ENCODE assay signal across 12 cellular contexts in genomic region chr20:56504373-56505005, GRCh38. TPM values are rescaled to one million over a fixed set of nuclear protein-coding genes. Genes with fewer than 3 reads are reported as not detected.
DNase-seq lines count a peak whose midpoint lies in the region; ATAC-seq and TF ChIP-seq lines count a peak whose summit lies in the region.
"Had no signal": no experiment of that assay in that cellular context is flagged by ENCODE, and none has a peak within 500 bp of the region (broad histone marks: within the 10 kb centered on the region; RNA-seq: fewer than 3 reads in every experiment).

No MANE protein-coding gene starts in this region.

- H3K36me3 ChIP-seq in BE2C (0 out of 2 replicates have a peak, but pooled peaks cover 4% of the 10 kb centered on the region), GM23338 (ENCODE audit: insufficient read depth) (no peaks in the 10 kb centered on the region)
- H3K36me3 ChIP-seq: adrenal gland had no signal

- peak overlapping the region; percentile 61; the same call in 1 of the 2 replicates for H3K27ac Mint-ChIP-seq in GM23338
- H3K27ac Mint-ChIP-seq in immature natural killer cell: peak overlapping the region in 1 of 6 donors; percentile 26

- H3K9me3 ChIP-seq in BE2C: no peaks in the 10 kb centered on the region
- H3K9me3 ChIP-seq: adrenal gland, tibial artery had no signal

- no peaks in the 10 kb centered on the region for H3K4me1 ChIP-seq in BE2C
- no peaks in the 10 kb centered on the region for H3K4me1 ChIP-seq in GM23338 (ENCODE audit: insufficient read depth)
- H3K4me1 ChIP-seq: adrenal gland, tibial artery had no signal

- peaks cover 5% of the 10 kb centered on the region; the same call in 1 of the 2 replicates for H4K20me1 ChIP-seq in GM23338 (replicated peaks; ENCODE audit: insufficient read depth)

- no peak overlapping the region for H3K4me2 ChIP-seq in GM23338

- DNase-seq in BE2C (no peak), GM23338 (ENCODE audit: low spot score) (peak; percentile 64), immature natural killer cell (peak in 2 of 3 donors; percentile 4 to 11), cerebellar cortex (ENCODE audit: low spot score) (no peak), NCI-H1105 (lab: John Stamatoyannopoulos, UW) (no peak)
- DNase-seq in activated CD4-positive, alpha-beta T cell treated with anti-CD3 and anti-CD28 coated beads, Interleukin-2, amount 50 U/mL, for 48 hours: peak; percentile 19 to 34
- DNase-seq: adrenal gland, NCI-H1417, tibial artery had no signal

- no peak overlapping the region for H2AFZ ChIP-seq in GM23338

- no peaks in the 10 kb centered on the region for H3F3A ChIP-seq in GM23338 (replicated peaks; ENCODE audit: low read depth)

- H3K27me3 Mint-ChIP-seq in GM23338 (ENCODE audit: insufficient read depth, low read depth, poor library complexity) (no peaks in the 10 kb centered on the region), immature natural killer cell (ENCODE audit: low read depth in 3 of 3) (no peaks in the 10 kb centered on the region)

- TF ChIP-seq CTCF in BE2C (IDR thresholded peaks at IDR 0.05; ENCODE audit: low read depth, low read length) (peak; percentile 57), GM23338 (conservative IDR thresholded peaks at IDR 0.05; ENCODE audit: low read depth in 2 of 2) (peak; percentile 65 to 75)

- H3K4me3 Mint-ChIP-seq in GM23338: no peak overlapping the region
- H3K4me3 Mint-ChIP-seq in immature natural killer cell: no peak overlapping the region

- H3K27me3 ChIP-seq in BE2C: no peaks in the 10 kb centered on the region
- no peaks in the 10 kb centered on the region for H3K27me3 ChIP-seq in GM23338 (ENCODE audit: insufficient read depth)
- H3K27me3 ChIP-seq: adrenal gland, tibial artery had no signal

- H3K9me2 ChIP-seq in GM23338 (ENCODE audit: insufficient read depth): no peaks in the 10 kb centered on the region

- H3K9me3 Mint-ChIP-seq in GM23338 (no peaks in the 10 kb centered on the region), immature natural killer cell (no peaks in the 10 kb centered on the region)

- no peaks in the 10 kb centered on the region for H3K4me1 Mint-ChIP-seq in GM23338
- H3K4me1 Mint-ChIP-seq in immature natural killer cell: peaks cover 12 to 25% of the 10 kb centered on the region in 2 donors

- no peak overlapping the region for H3K27ac ChIP-seq in GM23338 (ENCODE audit: low read depth)
- H3K27ac ChIP-seq: adrenal gland, tibial artery had no signal

- ATAC-seq in GM23338: peak; percentile 92
- ATAC-seq in HG03095 (IDR thresholded peaks at IDR 0.05; ENCODE audit: unreplicated experiment): no peak
- no peak for ATAC-seq in GM18873 (IDR thresholded peaks at IDR 0.05; ENCODE audit: low FRiP score, unreplicated experiment)

- H3K36me3 Mint-ChIP-seq in GM23338 (ENCODE audit: low read depth): no peaks in the 10 kb centered on the region
- H3K36me3 Mint-ChIP-seq in immature natural killer cell: peaks cover 0 to 4% (median 0%) of the 10 kb centered on the region in 3 donors

- H3K4me3 ChIP-seq in BE2C (ENCODE audit: low read depth, low read length): no peak overlapping the region
- no peak overlapping the region for H3K4me3 ChIP-seq in GM23338
- H3K4me3 ChIP-seq: adrenal gland, tibial artery had no signal

- 0 out of 2 replicates have a peak, but pooled peaks cover 6% of the 10 kb centered on the region for H3K79me2 ChIP-seq in GM23338 (replicated peaks; ENCODE audit: insufficient read depth)

TF ChIP-seq in GM23338, 12 proteins besides CTCF, POLR2A, EP300 and RAD21:
- TF ChIP-seq STAT1 (IDR thresholded peaks at IDR 0.05; ENCODE audit: unreplicated experiment) (no peak), REST (IDR thresholded peaks at IDR 0.05; ENCODE audit: unreplicated experiment) (no peak), ETS1 (IDR thresholded peaks at IDR 0.05) (no peak), CREB1 (CRISPR knock-in tag; IDR thresholded peaks at IDR 0.05; ENCODE audit: low read depth) (no peak), POLR2AphosphoS5 (IDR thresholded peaks at IDR 0.05; ENCODE audit: low read depth) (no peak), EZH2 (IDR thresholded peaks at IDR 0.05; ENCODE audit: low read depth, unreplicated experiment) (no peak), ZNF114 (CRISPR knock-in tag; IDR thresholded peaks at IDR 0.05) (no peak), NANOG (IDR thresholded peaks at IDR 0.05; ENCODE audit: borderline replicate concordance) (no peak), ZNF331 (CRISPR knock-in tag; IDR thresholded peaks at IDR 0.05; ENCODE audit: low read depth) (no peak)

RNA-seq across cellular contexts. Expression of gene FAM209A, which starts 20.1 kb away (rescaled TPM):
- polyA plus RNA-seq in BE2C (2012; ENCODE audit: insufficient read depth, insufficient read length, low read depth): not detected
- total RNA-seq in GM23338 (2014; rRNA removed; shearing (Covaris generic)): not detected in 2 replicates
- polyA plus RNA-seq in GM23338 (2016; fragmentation: Nextera tagmentation; extraction: Ambion mirVana) (not detected in 2 replicates), immature natural killer cell (under 1 TPM in 2 of 3 donors, not detected in 1; 0.39 to 0.57 TPM)
- total RNA-seq: myocyte had no signal

RNA-seq across cellular contexts. Expression of gene FAM209B, which starts 28.6 kb away (rescaled TPM):
- polyA plus RNA-seq in BE2C (2012; ENCODE audit: insufficient read depth, insufficient read length, low read depth): not detected
- not detected in 2 replicates for total RNA-seq in GM23338 (2014; rRNA removed; shearing (Covaris generic))
- polyA plus RNA-seq in GM23338 (2016; fragmentation: Nextera tagmentation; extraction: Ambion mirVana): 0.68 and 1.1 TPM in 2 replicates
- polyA plus RNA-seq in immature natural killer cell: under 1 TPM in 2 of 3 donors, not detected in 1; 0.56 to 0.57 TPM
- total RNA-seq: myocyte had no signal

RNA-seq across cellular contexts. Expression of gene RTF2, which starts 36.1 kb away (rescaled TPM):
- polyA plus RNA-seq in BE2C (2012; ENCODE audit: insufficient read depth, insufficient read length, low read depth): 237 TPM
- 28.2 and 41.1 TPM in 2 replicates for total RNA-seq in GM23338 (2014; rRNA removed; shearing (Covaris generic))
- 53.1 and 53.7 TPM in 2 replicates for polyA plus RNA-seq in GM23338 (2016; fragmentation: Nextera tagmentation; extraction: Ambion mirVana)
- polyA plus RNA-seq in immature natural killer cell: 100 to 1,000 TPM; 155 to 163 (median 161) TPM

Comparison
In these comparisons a context has a peak if more than half of its experiments do, and no peak if none do; other contexts are left out.
1. DNase-seq: peak in GM23338 (single experiment), activated CD4-positive, alpha-beta T cell treated with anti-CD3 and anti-CD28 coated beads, Interleukin-2, amount 50 U/mL, for 48 hours (2 of 2) and immature natural killer cell (2 of 3); none in BE2C (single experiment), cerebellar cortex (single experiment) and NCI-H1105 (single experiment).